In genomic region chr1:151522427-151522826, GRCh38 we compare ENCODE assay signal across 1 cellular context. TPM values are rescaled to one million over a fixed set of nuclear protein-coding genes. Genes with fewer than 3 reads are reported as not detected.
"Had no signal": no experiment of that assay in that cellular context is flagged by ENCODE, and none has a peak within 500 bp of the region (broad histone marks: within the 10 kb centered on the region; RNA-seq: fewer than 3 reads in every experiment).

No MANE protein-coding gene starts in this region.

RNA-seq across cellular contexts. Expression of gene CGN, which starts 11.2 kb away (rescaled TPM):
- polyA plus RNA-seq: IgD-negative memory B cell had no signal
